In the genomic region with DNA sequence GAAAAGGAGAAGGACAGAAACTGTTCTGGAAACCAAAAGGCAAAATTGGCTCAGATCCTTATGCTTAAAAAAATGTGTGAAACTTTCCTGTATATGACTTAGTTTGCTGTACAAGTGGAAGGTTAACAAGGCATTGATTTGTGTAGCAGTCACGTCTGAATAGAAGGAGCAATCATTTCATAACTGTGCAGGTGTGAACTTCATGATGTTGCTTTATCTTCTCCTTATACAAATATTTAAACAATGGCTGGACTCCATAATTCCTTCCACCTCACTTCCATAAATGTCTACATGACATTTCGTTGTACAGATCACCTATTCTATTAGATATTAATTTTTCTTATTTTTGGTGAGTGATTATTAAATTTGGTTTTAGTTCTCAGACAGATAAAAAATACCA, we compare ENCODE assay signal across 24 cellular contexts.
"Had no signal": no experiment of that assay in that cellular context is flagged by ENCODE, and none has a peak within 500 bp of the region (broad histone marks: within the 10 kb centered on the region; RNA-seq: fewer than 3 reads in every experiment).

No MANE protein-coding gene starts in this region.

- H3K9me3 ChIP-seq: esophagus squamous epithelium, gastrocnemius medialis, heart right ventricle, left lung, lower lobe of right lung had no signal

- ATAC-seq: esophagus mucosa; gastrocnemius medialis; heart right ventricle; left lung; left ventricle myocardium superior; lower lobe of right lung; naive thymus-derived CD4-positive, alpha-beta T cell had no signal

- H3K27ac ChIP-seq: coronary artery, dorsolateral prefrontal cortex, epithelial cell of prostate, esophagus squamous epithelium, gastrocnemius medialis, heart right ventricle, left lung, lower lobe of right lung had no signal

- FAIRE-seq: islet of Langerhans, keratinocyte had no signal

- H3K4me3 ChIP-seq: coronary artery, dorsolateral prefrontal cortex, esophagus squamous epithelium, gastrocnemius medialis, heart right ventricle, left lung, lower lobe of right lung had no signal

- DNase-seq: dermis blood vessel endothelial cell; dorsolateral prefrontal cortex; effector CD4-positive, alpha-beta T cell; effector memory CD4-positive, alpha-beta T cell; erythroblast; esophagus squamous epithelium; foreskin fibroblast; foreskin melanocyte; gastrocnemius medialis; glutamatergic neuron; head of caudate nucleus; heart right ventricle; hippocampal formation; kidney glomerular epithelial cell; left lung; left ventricle myocardium superior; lower lobe of right lung; mesenchymal stem cell; naive thymus-derived CD4-positive, alpha-beta T cell had no signal

- H3K4me1 ChIP-seq: esophagus squamous epithelium, gastrocnemius medialis, heart right ventricle, left lung, lower lobe of right lung had no signal

- H3K36me3 ChIP-seq: esophagus squamous epithelium, gastrocnemius medialis, heart right ventricle, left lung, lower lobe of right lung had no signal

- H3K27me3 ChIP-seq: esophagus squamous epithelium, gastrocnemius medialis, heart right ventricle, left lung had no signal
